In genomic region chr4:40099010-40099409, GRCh38 we compare ENCODE assay signal across 21 cellular contexts.
"Had no signal": no experiment of that assay in that cellular context is flagged by ENCODE, and none has a peak within 500 bp of the region (broad histone marks: within the 10 kb centered on the region; RNA-seq: fewer than 3 reads in every experiment).

No MANE protein-coding gene starts in this region.

- H3K27ac Mint-ChIP-seq: activated CD4-positive, alpha-beta memory T cell treated with anti-CD3 and anti-CD28 coated beads, Interleukin-2, amount 10 ng/mL, durations not matched to agents 7 days and 5 days; activated naive CD8-positive, alpha-beta T cell treated with anti-CD3 and anti-CD28 coated beads, Interleukin-2, amount 10 ng/mL, durations not matched to agents 7 days and 5 days; natural killer cell; stimulated activated naive B cell treated with anti-CD40 and anti-IgM and Interleukin-4, amounts not matched to agents 10 μg/mL and 1 μg/mL and 100 μg/mL, for 72 hours had no signal

- DNase-seq: activated CD4-positive, alpha-beta memory T cell treated with anti-CD3 and anti-CD28 coated beads, Interleukin-2, amount 10 ng/mL, durations not matched to agents 7 days and 5 days; activated effector memory CD4-positive, alpha-beta T cell treated with anti-CD3 and anti-CD28 coated beads, Interleukin-2, amount 50 U/mL, for 16 hours; activated naive CD8-positive, alpha-beta T cell treated with anti-CD3 and anti-CD28 coated beads, Interleukin-2, amount 10 ng/mL, durations not matched to agents 7 days and 5 days; activated T-cell treated with anti-CD3 and anti-CD28 coated beads, Interleukin-2, amount 50 U/mL, for 48 hours; aorta; cerebellar nuclear complex; erythroblast; kidney; left ventricle myocardium inferior; mesenchymal stem cell; natural killer cell; stimulated activated CD4-positive, alpha-beta T cell treated with anti-CD3 and anti-CD28 coated beads, Interleukin-15, amount 100 ng/mL, for 24 hours; stimulated activated CD4-positive, alpha-beta T cell treated with anti-CD3 and anti-CD28 coated beads, Interleukin-4, amount 100 ng/mL, for 1 hour; stimulated activated naive B cell treated with anti-CD40 and anti-IgM and Interleukin-4, amounts not matched to agents 10 μg/mL and 1 μg/mL and 100 μg/mL, for 72 hours; T-helper 1 cell; thyroid gland; uterus had no signal

- ATAC-seq: natural killer cell; stimulated activated naive B cell treated with anti-CD40 and anti-IgM and Interleukin-4, amounts not matched to agents 10 μg/mL and 1 μg/mL and 100 μg/mL, for 72 hours had no signal

- H3K9me3 Mint-ChIP-seq: activated naive CD8-positive, alpha-beta T cell treated with anti-CD3 and anti-CD28 coated beads, Interleukin-2, amount 10 ng/mL, durations not matched to agents 7 days and 5 days; natural killer cell; stimulated activated naive B cell treated with anti-CD40 and anti-IgM and Interleukin-4, amounts not matched to agents 10 μg/mL and 1 μg/mL and 100 μg/mL, for 72 hours had no signal

- H3K4me3 ChIP-seq: breast epithelium, hepatocyte, left ventricle myocardium inferior, right atrium auricular region, skin epidermis, thyroid gland, uterus had no signal
